9 cellular contexts compared by ENCODE assay signal in the genomic region with DNA sequence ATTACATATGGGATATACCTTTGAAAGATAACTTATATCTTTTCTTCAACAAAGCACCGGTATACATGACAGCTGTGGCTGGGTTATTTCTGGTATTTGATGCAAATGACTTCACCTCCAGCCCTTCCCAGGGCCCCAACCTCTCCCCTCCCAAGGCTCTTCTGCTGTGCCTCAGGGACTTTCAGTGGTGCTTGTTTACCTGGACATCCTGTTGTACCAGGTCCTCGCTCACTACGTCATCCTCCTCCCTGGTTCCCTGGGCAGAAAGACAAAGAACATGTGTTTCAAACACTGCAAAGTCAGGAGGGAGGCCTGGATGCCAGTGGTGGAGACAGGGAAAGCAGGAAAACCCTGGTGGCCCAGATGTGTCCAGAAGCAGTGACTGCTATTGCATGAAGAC. TPM values are rescaled to one million over a fixed set of nuclear protein-coding genes. Genes with fewer than 3 reads are reported as not detected.
DNase-seq lines count a peak whose midpoint lies in the region; ATAC-seq and TF ChIP-seq lines count a peak whose summit lies in the region.
"Had no signal": no experiment of that assay in that cellular context is flagged by ENCODE, and none has a peak within 500 bp of the region (broad histone marks: within the 10 kb centered on the region; RNA-seq: fewer than 3 reads in every experiment).

No MANE protein-coding gene starts in this region.

- BruUV-seq in PC-3 (replicated peaks; lab: Mats Ljungman, UMichigan) = no TSS peak

- POLR2A ChIA-PET in PC-3 (lab: Charles Lee; ENCODE audit: unreplicated experiment) = no interaction called here

- H3K36me3 ChIP-seq in hepatocyte (replicated peaks; ENCODE audit: insufficient read depth, low read depth) = no peaks in the 10 kb centered on the region
- H3K36me3 ChIP-seq in PC-3 (ENCODE audit: low read depth, low read length) = peaks cover 32% of the 10 kb centered on the region

- H3K27ac ChIP-seq in hepatocyte = peak overlapping the region; percentile 46
- no peak overlapping the region for H3K27ac ChIP-seq in PC-3 (ENCODE audit: low read length)

- DNase-seq in hepatocyte (ENCODE audit: low spot score) = peak; percentile 35
- no peak for DNase-seq in amniotic stem cell (lab: John Stamatoyannopoulos, UW)
- no peak for DNase-seq in PC-3
- DNase-seq in stimulated activated CD4-positive, alpha-beta T cell treated with anti-CD3 and anti-CD28 coated beads, Interleukin-2, amount 100 ng/mL, for 24 hours = no peak
- no peak for DNase-seq in cerebellar cortex (ENCODE audit: low spot score)
- DNase-seq: activated CD4-positive, alpha-beta T cell treated with anti-CD3 and anti-CD28 coated beads, Interleukin-2, amount 50 U/mL, for 4 hours had no signal

- no peaks in the 10 kb centered on the region for H3K9me2 ChIP-seq in hepatocyte (replicated peaks; ENCODE audit: insufficient read depth)
- H3K9me2 ChIP-seq in PC-3 (replicated peaks; ENCODE audit: low read length) = no peaks in the 10 kb centered on the region

- H3K27me3 ChIP-seq in hepatocyte = no peaks in the 10 kb centered on the region
- H3K27me3 ChIP-seq in PC-3 (ENCODE audit: low read length) = no peaks in the 10 kb centered on the region

- H3K4me1 ChIP-seq in hepatocyte (ENCODE audit: insufficient read depth) (peaks cover 5% of the 10 kb centered on the region), PC-3 (ENCODE audit: insufficient read depth, low read length) (no peaks in the 10 kb centered on the region)

- no peak overlapping the region for H2AFZ ChIP-seq in hepatocyte
- no peak overlapping the region for H2AFZ ChIP-seq in PC-3 (ENCODE audit: low read length)

- H3K9me3 ChIP-seq in hepatocyte (ENCODE audit: low read depth) (no peaks in the 10 kb centered on the region), PC-3 (ENCODE audit: low read length) (no peaks in the 10 kb centered on the region)

- H3F3A ChIP-seq in PC-3 (ENCODE audit: low read length, unreplicated experiment) = no peaks in the 10 kb centered on the region

- ATAC-seq in GM18511 (IDR thresholded peaks at IDR 0.05; ENCODE audit: unreplicated experiment) (peak; percentile 71), GM21381 (IDR thresholded peaks at IDR 0.05; ENCODE audit: unreplicated experiment) (peak; percentile 57), HG03442 (IDR thresholded peaks at IDR 0.05; ENCODE audit: unreplicated experiment) (peak; percentile 67), PC-3 (no peak)

- no peak overlapping the region for H3K9ac ChIP-seq in PC-3 (ENCODE audit: low read length)

- TF ChIP-seq CTCF in hepatocyte (IDR thresholded peaks at IDR 0.05; ENCODE audit: poor library complexity) (no peak), PC-3 (conservative IDR thresholded peaks at IDR 0.05; ENCODE audit: low read depth, low read length) (no peak)

- intact Hi-C loops in PC-3 (cut with micrococcal nuclease) = no loop called here

- H4K20me1 ChIP-seq in hepatocyte (ENCODE audit: insufficient read depth, poor library complexity, severe bottlenecking) (no peaks in the 10 kb centered on the region), PC-3 (ENCODE audit: low read length) (no peaks in the 10 kb centered on the region)

- WGBS in hepatocyte (ENCODE audit: low lambda C conversion rate, missing lambda C conversion rate) = 85% methylated on average over 3 of the region's 3 CpGs

- no peak overlapping the region for H3K4me2 ChIP-seq in hepatocyte
- no peak overlapping the region for H3K4me2 ChIP-seq in PC-3 (ENCODE audit: low read length)

- CTCF ChIA-PET in PC-3 (lab: Charles Lee) = no interaction called here

- H3K79me2 ChIP-seq in hepatocyte (no peaks in the 10 kb centered on the region), PC-3 (ENCODE audit: low read length) (no peaks in the 10 kb centered on the region)

- H3K4me3 ChIP-seq in hepatocyte = no peak overlapping the region
- no peak overlapping the region for H3K4me3 ChIP-seq in PC-3 (ENCODE audit: low read length)

RNA-seq across cellular contexts. Expression of a gene that starts 23.4 kb away (rescaled TPM):
- total RNA-seq in hepatocyte (148 and 152 TPM in 2 replicates), PC-3 (2014; rRNA removed) (122 and 131 TPM in 2 replicates)
- 116 and 122 TPM in 2 replicates for polyA plus RNA-seq in hepatocyte

RNA-seq across cellular contexts. Expression of a gene that starts 53.4 kb away (rescaled TPM):
- total RNA-seq in hepatocyte (54.3 and 64.6 TPM in 2 replicates), PC-3 (2014; rRNA removed) (90.0 and 139 TPM in 2 replicates)
- polyA plus RNA-seq in hepatocyte = 48.0 and 57.0 TPM in 2 replicates
